Comparison of ENCODE assay signal across 21 cellular contexts in the genomic region with DNA sequence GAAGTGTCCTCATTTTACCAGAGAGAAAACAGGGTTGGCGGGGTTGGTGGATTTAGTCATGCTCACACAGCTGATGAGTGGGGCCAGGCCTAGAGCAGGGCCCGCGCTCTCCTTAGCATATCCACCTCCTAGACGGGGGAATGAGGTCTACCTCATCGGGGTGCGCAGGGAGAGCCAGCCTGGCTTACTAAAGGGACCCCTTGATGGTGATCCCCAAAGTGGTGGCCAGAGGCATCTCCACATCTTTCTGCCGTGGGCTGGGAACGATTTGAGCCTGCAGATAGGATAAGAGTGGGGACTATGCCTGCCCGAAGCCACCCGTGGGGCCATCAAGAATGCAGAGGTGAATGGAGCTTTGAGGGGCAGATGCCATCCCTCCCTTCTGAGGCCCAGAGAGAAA.
"Had no signal": no experiment of that assay in that cellular context is flagged by ENCODE, and none has a peak within 500 bp of the region (broad histone marks: within the 10 kb centered on the region; RNA-seq: fewer than 3 reads in every experiment).

No MANE protein-coding gene starts in this region.

- H3K9me3 ChIP-seq: left lung, pancreas, SJSA1 had no signal

- ATAC-seq: activated CD8-positive, alpha-beta T cell treated with anti-CD3 and anti-CD28 coated beads, Interleukin-2, amount 10 ng/mL, durations not matched to agents 7 days and 5 days; effector memory CD8-positive, alpha-beta T cell; foreskin keratinocyte; left lung; stimulated activated naive B cell treated with anti-CD40 and anti-IgM and Interleukin-4, amounts not matched to agents 10 μg/mL and 1 μg/mL and 100 μg/mL, for 72 hours had no signal

- H3K27me3 ChIP-seq: brain microvascular endothelial cell, foreskin keratinocyte, left lung, neural progenitor cell, pancreas, SJSA1 had no signal

- H3K4me1 ChIP-seq: foreskin keratinocyte had no signal

- H2AFZ ChIP-seq: neural progenitor cell had no signal

- H3K4me2 ChIP-seq: neural progenitor cell had no signal

- H3K27ac ChIP-seq: foreskin keratinocyte, left lung, neural progenitor cell, SJSA1 had no signal

- H3K4me3 ChIP-seq: left lung, neural progenitor cell, pancreas, SJSA1 had no signal

- H3K36me3 ChIP-seq: neural progenitor cell had no signal

- DNase-seq: activated CD4-positive, alpha-beta T cell treated with anti-CD3 and anti-CD28 coated beads, Interleukin-2, amount 10 ng/mL, durations not matched to agents 24 days and 14 days; activated CD4-positive, CD25-positive, alpha-beta regulatory T cell; activated CD8-positive, alpha-beta memory T cell treated with anti-CD3 and anti-CD28 coated beads, Interleukin-2, amount 50 U/mL, for 4 hours; activated CD8-positive, alpha-beta T cell treated with anti-CD3 and anti-CD28 coated beads, Interleukin-2, amount 10 ng/mL, durations not matched to agents 7 days and 5 days; activated naive CD4-positive, alpha-beta T cell; activated naive CD8-positive, alpha-beta T cell treated with anti-CD3 and anti-CD28 coated beads, Interleukin-2, amount 10 ng/mL, durations not matched to agents 7 days and 5 days; cerebellar nuclear complex; dermis blood vessel endothelial cell; effector memory CD8-positive, alpha-beta T cell; foreskin keratinocyte; islet precursor cell; left lung; mesendoderm; stimulated activated CD4-positive, alpha-beta T cell treated with anti-CD3 and anti-CD28 coated beads, Interleukin-15, amount 100 ng/mL, for 24 hours; stimulated activated CD4-positive, alpha-beta T cell treated with anti-CD3 and anti-CD28 coated beads, Interleukin-4, amount 100 ng/mL, for 1 hour; stimulated activated naive B cell treated with anti-CD40 and anti-IgM and Interleukin-4, amounts not matched to agents 10 μg/mL and 1 μg/mL and 100 μg/mL, for 72 hours; SW 1271 had no signal
